9 cellular contexts compared by ENCODE assay signal in the genomic region with DNA sequence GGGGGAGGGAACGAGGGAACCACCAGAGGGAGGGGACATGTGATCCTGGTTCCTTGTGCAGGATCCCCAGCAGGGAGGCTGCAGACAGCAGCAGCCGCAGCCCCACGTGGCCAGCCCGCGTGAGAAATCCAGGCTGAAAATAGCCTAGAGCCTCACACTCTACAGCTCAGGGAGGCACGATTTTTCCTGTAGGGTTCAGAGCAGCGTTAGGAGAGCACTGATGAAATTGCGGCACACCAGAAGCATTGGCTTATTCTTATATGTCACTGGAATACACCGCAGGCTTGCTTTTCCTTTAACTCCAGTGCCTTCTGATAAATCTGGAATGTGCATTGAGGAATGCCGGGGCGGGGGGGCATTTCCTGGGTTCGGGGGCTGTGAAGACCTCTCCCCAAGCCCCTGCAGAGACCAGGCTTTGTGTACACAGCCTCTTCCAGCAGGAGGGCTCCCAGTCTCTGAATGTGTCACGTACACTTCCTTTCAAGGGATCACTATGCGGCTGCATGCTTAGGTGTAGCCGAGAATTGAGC.
A peak's percentile ranks its signal among the peaks of the same experiment; 100 is the strongest.
DNase-seq lines count a peak whose midpoint lies in the region; ATAC-seq and TF ChIP-seq lines count a peak whose summit lies in the region.
"Had no signal": no experiment of that assay in that cellular context is flagged by ENCODE, and none has a peak within 500 bp of the region (broad histone marks: within the 10 kb centered on the region; RNA-seq: fewer than 3 reads in every experiment).

No MANE protein-coding gene starts in this region.

- no peaks in the 10 kb centered on the region for H3K36me3 Mint-ChIP-seq in activated CD4-positive, alpha-beta T cell treated with anti-CD3 and anti-CD28 coated beads, Interleukin-2, amount 10 ng/mL, durations not matched to agents 24 days and 14 days (ENCODE audit: low read depth)

- H3K4me1 ChIP-seq in HUES64 (ENCODE audit: insufficient read depth, low read length) (peaks cover 42% of the 10 kb centered on the region), body of pancreas (no peaks in the 10 kb centered on the region), iPS-15b (ENCODE audit: control insufficient read depth, insufficient read depth, low read length) (peaks cover 19% of the 10 kb centered on the region), skeletal muscle tissue (ENCODE audit: control insufficient read depth in 3 of 3, insufficient read depth in 3 of 3, low read length in 3 of 3) (peaks cover 42 to 55% (median 51%) of the 10 kb centered on the region in 3 donors), tibial nerve (peaks cover 0 to 19% (median 0%) of the 10 kb centered on the region in 4 donors)

- TF ChIP-seq POLR2A in body of pancreas (IDR thresholded peaks at IDR 0.05) (no peak), tibial nerve (IDR thresholded peaks at IDR 0.05) (no peak)

- peak; percentile 21 for ATAC-seq in body of pancreas
- ATAC-seq: T-helper 17 cell had no signal

- H3K9me3 ChIP-seq in HUES64 (ENCODE audit: insufficient read depth, low read depth, low read length): no peaks in the 10 kb centered on the region
- H3K9me3 ChIP-seq in body of pancreas: no peaks in the 10 kb centered on the region
- no peaks in the 10 kb centered on the region for H3K9me3 ChIP-seq in iPS-15b (ENCODE audit: control insufficient read depth, insufficient read depth, low read length)
- H3K9me3 ChIP-seq in skeletal muscle tissue (ENCODE audit: control insufficient read depth in 3 of 3, low read length in 3 of 3): no peaks in the 10 kb centered on the region
- no peaks in the 10 kb centered on the region for H3K9me3 ChIP-seq in tibial nerve

- no peak for TF ChIP-seq EP300 in tibial nerve (IDR thresholded peaks at IDR 0.05)

- peak overlapping the region; percentile 84 for H3K9ac ChIP-seq in HUES64 (ENCODE audit: low read depth, low read length)
- H3K9ac ChIP-seq in iPS-15b (ENCODE audit: low read depth, low read length): no peak overlapping the region
- peak overlapping the region; percentile 43 to 74 (median 71) for H3K9ac ChIP-seq in skeletal muscle tissue (ENCODE audit: low read depth in 1 of 3, low read length in 3 of 3)

- H3K4me3 ChIP-seq in HUES64 (ENCODE audit: low read length) (peak overlapping the region; percentile 43), body of pancreas (no peak overlapping the region), iPS-15b (ENCODE audit: low read depth, low read length) (peak overlapping the region; percentile 30), skeletal muscle tissue (ENCODE audit: low read length in 3 of 3) (peak overlapping the region; percentile 14 to 60 (median 42)), tibial nerve (no peak overlapping the region)

- H3K27ac ChIP-seq in HUES64 (ENCODE audit: low read depth, low read length) (peak overlapping the region; percentile 94), body of pancreas (no peak overlapping the region), skeletal muscle tissue (ENCODE audit: low read depth, low read length) (peak overlapping the region; percentile 94), tibial nerve (no peak overlapping the region)

- H3K9me3 Mint-ChIP-seq in activated CD4-positive, alpha-beta T cell treated with anti-CD3 and anti-CD28 coated beads, Interleukin-2, amount 10 ng/mL, durations not matched to agents 24 days and 14 days: no peaks in the 10 kb centered on the region

- 2% methylated on average over 15 of the region's 15 CpGs for WGBS in HUES64
- WGBS in body of pancreas, 2 donors: 3 to 17% methylated on average over 4 to 15 of the region's 15 CpGs
- 4 to 7% methylated on average over 15 of the region's 15 CpGs for WGBS in tibial nerve, 2 donors

- H3K4me1 Mint-ChIP-seq in activated CD4-positive, alpha-beta T cell treated with anti-CD3 and anti-CD28 coated beads, Interleukin-2, amount 10 ng/mL, durations not matched to agents 24 days and 14 days: peaks cover 6% of the 10 kb centered on the region

- H3K36me3 ChIP-seq in HUES64 (ENCODE audit: insufficient read depth, low read length) (no peaks in the 10 kb centered on the region), body of pancreas (replicated peaks in 1 of 2; ENCODE audit: insufficient read depth in 1 of 2, low read depth in 2 of 2) (no peaks in the 10 kb centered on the region), iPS-15b (ENCODE audit: control insufficient read depth, insufficient read depth, low read length) (no peaks in the 10 kb centered on the region), skeletal muscle tissue (ENCODE audit: control insufficient read depth in 3 of 3, insufficient read depth in 3 of 3, low read length in 3 of 3) (no peaks in the 10 kb centered on the region), tibial nerve (no peaks in the 10 kb centered on the region)

- TF ChIP-seq CTCF in body of pancreas (IDR thresholded peaks at IDR 0.05) (no peak), tibial nerve (IDR thresholded peaks at IDR 0.05) (no peak)

- peak in 2 of 4 donors; percentile 39 to 40 for DNase-seq in body of pancreas
- DNase-seq in activated CD4-positive, alpha-beta T cell treated with anti-CD3 and anti-CD28 coated beads, Interleukin-2, amount 10 ng/mL, durations not matched to agents 24 days and 14 days: no peak
- no peak for DNase-seq in SKM-1 treated with dmso at 0.1 percent for 144 hours (lab: John Stamatoyannopoulos, UW; ENCODE audit: unreplicated experiment)
- DNase-seq in tibial nerve (ENCODE audit: low spot score in 2 of 2): no peak
- DNase-seq in NCI-H2227 (lab: John Stamatoyannopoulos, UW; ENCODE audit: unreplicated experiment): no peak
- DNase-seq: T-helper 17 cell had no signal

- H3K27me3 Mint-ChIP-seq in activated CD4-positive, alpha-beta T cell treated with anti-CD3 and anti-CD28 coated beads, Interleukin-2, amount 10 ng/mL, durations not matched to agents 24 days and 14 days: peaks cover 29% of the 10 kb centered on the region

- H3K4me3 Mint-ChIP-seq in activated CD4-positive, alpha-beta T cell treated with anti-CD3 and anti-CD28 coated beads, Interleukin-2, amount 10 ng/mL, durations not matched to agents 24 days and 14 days: no peak overlapping the region
- H3K4me3 Mint-ChIP-seq: T-helper 17 cell had no signal

- H3K27ac Mint-ChIP-seq in activated CD4-positive, alpha-beta T cell treated with anti-CD3 and anti-CD28 coated beads, Interleukin-2, amount 10 ng/mL, durations not matched to agents 24 days and 14 days: no peak overlapping the region
- H3K27ac Mint-ChIP-seq: T-helper 17 cell had no signal

- intact Hi-C loops in body of pancreas (cut with DNase I): no loop called here
- intact Hi-C loops in activated CD4-positive, alpha-beta T cell treated with anti-CD3 and anti-CD28 coated beads, Interleukin-2, amount 10 ng/mL, durations not matched to agents 24 days and 14 days (cut with micrococcal nuclease): no loop called here

- H3K27me3 ChIP-seq in HUES64 (ENCODE audit: insufficient read depth, low read length) (no peaks in the 10 kb centered on the region), body of pancreas (no peaks in the 10 kb centered on the region), iPS-15b (ENCODE audit: control insufficient read depth, insufficient read depth, low read length) (no peaks in the 10 kb centered on the region), skeletal muscle tissue (ENCODE audit: control insufficient read depth in 3 of 3, insufficient read depth in 3 of 3, low read length in 3 of 3) (no peaks in the 10 kb centered on the region), tibial nerve (peaks cover 0 to 4% of the 10 kb centered on the region in 2 donors)

Comparison
In these comparisons a context has a peak if more than half of its experiments do, and no peak if none do; other contexts are left out.
1. H3K27ac ChIP-seq: peak in HUES64 (single experiment) and skeletal muscle tissue (single experiment); none in body of pancreas (0 of 4) and tibial nerve (0 of 4).
2. H3K4me3 ChIP-seq: peak in HUES64 (single experiment), iPS-15b (single experiment) and skeletal muscle tissue (3 of 3); none in body of pancreas (0 of 2) and tibial nerve (0 of 4).